In genomic region chr19:43595605-43595998, GRCh38 we compare ENCODE assay signal across 2 cellular contexts.
TF ChIP-seq lines count a peak whose summit lies in the region.

No MANE protein-coding gene starts in this region.

TF ChIP-seq in IMR-90, 13 proteins besides CTCF, POLR2A, EP300 and RAD21:
- TF ChIP-seq BHLHE40 (IDR thresholded peaks at IDR 0.05; ENCODE audit: low read depth, low read length) (no peak), MXI1 (IDR thresholded peaks at IDR 0.05; ENCODE audit: borderline replicate concordance, low read depth, low read length) (peak; percentile 4; the same call in 1 of the 2 replicates), SMC3 (IDR thresholded peaks at IDR 0.05; ENCODE audit: low read depth, low read length) (no peak), RFX5 (IDR thresholded peaks at IDR 0.05; ENCODE audit: low read depth, low read length) (no peak), CHD1 (IDR thresholded peaks at IDR 0.05; ENCODE audit: low read depth, low read length) (no peak)
TF ChIP-seq in IMR-90: peak in this region for 1.

TF ChIP-seq in endothelial cell of umbilical vein, 7 proteins besides CTCF, POLR2A, EP300 and RAD21:
- no peak for TF ChIP-seq FOS (IDR thresholded peaks at IDR 0.05; ENCODE audit: borderline replicate concordance, insufficient read depth, low read length)
- TF ChIP-seq JUN (IDR thresholded peaks at IDR 0.05; ENCODE audit: borderline replicate concordance, insufficient read depth, insufficient read length, low read depth), result no peak
- TF ChIP-seq EZH2 (IDR thresholded peaks at IDR 0.05; ENCODE audit: borderline replicate concordance, low read depth, low read length, severe bottlenecking), result no peak
- no peak for TF ChIP-seq MYC (IDR thresholded peaks at IDR 0.05; ENCODE audit: low read depth, low read length)
- TF ChIP-seq POLR2AphosphoS5 (IDR thresholded peaks at IDR 0.05; ENCODE audit: insufficient read depth, low read depth, low read length), result no peak
- no peak for TF ChIP-seq GATA2 (IDR thresholded peaks at IDR 0.05; ENCODE audit: insufficient read depth, insufficient read length, low read depth, low read length)
- TF ChIP-seq MAX (IDR thresholded peaks at IDR 0.05; ENCODE audit: insufficient read depth, insufficient read length), result no peak
